3 cellular contexts compared by ENCODE assay signal in genomic region chr5:81660624-81661023, GRCh38.
DNase-seq lines count a peak whose midpoint lies in the region; ATAC-seq, FAIRE-seq and TF ChIP-seq lines count a peak whose summit lies in the region.
"Not testable (repeated sequence)": the region's sequence is repeated elsewhere in the genome, so short reads cannot be mapped to it uniquely, and the experiment has no call there.

No MANE protein-coding gene starts in this region.

- not testable (repeated sequence) for H3K9me1 ChIP-seq in K562 (ENCODE audit: control insufficient read depth, insufficient read depth, low read length)

- peaks cover 19% of the 10 kb centered on the region for H3K79me2 ChIP-seq in K562 (ENCODE audit: control insufficient read depth, insufficient read depth, low read length)

- not testable (repeated sequence) for BruUV-seq in K562 (replicated peaks; lab: Mats Ljungman, UMichigan)

- peaks cover 25% of the 10 kb centered on the region for H3K36me3 Mint-ChIP-seq in mesothelial cell of epicardium

- TF ChIP-seq RAD21 in K562 (CRISPR knock-in tag; conservative IDR thresholded peaks at IDR 0.05 in 1 of 2, IDR thresholded peaks at IDR 0.05 in 1 of 2) = not testable (repeated sequence)

- H3K9me3 Mint-ChIP-seq in mesothelial cell of epicardium = peaks cover 29% of the 10 kb centered on the region

- H2AFZ ChIP-seq in K562 (ENCODE audit: low read depth, low read length) = not testable (repeated sequence)

- not testable (repeated sequence) for TF ChIP-seq POLR2A in K562 (conservative IDR thresholded peaks at IDR 0.05)

- POLR2A ChIA-PET in HEK293 (lab: Yijun Ruan, JAX); K562 (lab: Yijun Ruan, JAX): not testable (repeated sequence)

- not testable (repeated sequence) for ATAC-seq in K562

- H3K36me3 ChIP-seq in HEK293 (ENCODE audit: control insufficient read depth in 2 of 2, insufficient read depth in 1 of 2, low read length in 2 of 2); K562 (ENCODE audit: control insufficient read depth, insufficient read depth, low read length): not testable (repeated sequence)

- not testable (repeated sequence) for DNase-seq in K562 (ENCODE audit: extremely low read depth in 1 of 4, low spot score in 3 of 4); mesothelial cell of epicardium (ENCODE audit: low spot score in 2 of 2, unreplicated experiment in 2 of 2)

- not testable (repeated sequence) for TF ChIP-seq CTCF in HEK293 (tag by site-specific recombination; IDR thresholded peaks at IDR 0.05); K562 (IDR thresholded peaks at IDR 0.05 in 2 of 3, conservative IDR thresholded peaks at IDR 0.05 in 1 of 3; ENCODE audit: insufficient read depth in 2 of 3, low read depth in 1 of 3, low read length in 3 of 3); mesothelial cell of epicardium (IDR thresholded peaks at IDR 0.05; ENCODE audit: unreplicated experiment)

- not testable (repeated sequence) for FAIRE-seq in K562 (lab: Jason Lieb, UNC)

- peaks cover 14% of the 10 kb centered on the region for H3K4me1 Mint-ChIP-seq in mesothelial cell of epicardium

- H3K27me3 Mint-ChIP-seq in mesothelial cell of epicardium (ENCODE audit: low read depth) = not testable (repeated sequence)

- not testable (repeated sequence) for TF ChIP-seq EP300 in K562 (IDR thresholded peaks at IDR 0.05; ENCODE audit: low read length)

- H4K20me1 ChIP-seq in K562 (replicated peaks; ENCODE audit: control insufficient read depth, insufficient read depth, low read length) = not testable (repeated sequence)

- in situ Hi-C loops in K562 (cut with MboI) = not testable (repeated sequence)

- not testable (repeated sequence) for H3K27me3 ChIP-seq in K562 (ENCODE audit: control insufficient read depth in 2 of 2, insufficient read depth in 2 of 2, low read length in 2 of 2)

- WGBS in K562 (ENCODE audit: insufficient coverage, low coverage, missing lambda C conversion rate) = 100% methylated on average over 1 of the region's 1 CpG

- H3K4me2 ChIP-seq in K562 (ENCODE audit: insufficient read depth, low read length) = not testable (repeated sequence)

- intact Hi-C loops in K562 (cut with micrococcal nuclease) = not testable (repeated sequence)

- CTCF ChIA-PET in HEK293 (lab: Yijun Ruan, JAX); K562 (lab: Yijun Ruan, JAX; ENCODE audit: low intra/inter-chr PET ratio): not testable (repeated sequence)

- H3K4me3 ChIP-seq in HEK293 (ENCODE audit: low read depth, low read length); K562: not testable (repeated sequence)

- not testable (repeated sequence) for H3K9ac ChIP-seq in K562 (ENCODE audit: insufficient read depth in 1 of 2, low read depth in 2 of 2, low read length in 2 of 2)

- peak overlapping the region; percentile 17 for H3K27ac Mint-ChIP-seq in mesothelial cell of epicardium

- not testable (repeated sequence) for H3K9me3 ChIP-seq in HEK293 (ENCODE audit: control insufficient read depth, insufficient read depth, low read depth, low read length); K562 (replicated peaks; ENCODE audit: control insufficient read depth, insufficient read depth, low read depth, low read length)

- H3K4me3 Mint-ChIP-seq in mesothelial cell of epicardium = not testable (repeated sequence)

- not testable (repeated sequence) for H3K27ac ChIP-seq in HEK293 (ENCODE audit: extremely low read depth, low read depth, low read length); K562 (ENCODE audit: extremely low read depth, low read depth, low read length)

- H3K4me1 ChIP-seq in HEK293 (ENCODE audit: control insufficient read depth, insufficient read depth, low read length); K562 (replicated peaks in 1 of 2; ENCODE audit: control insufficient read depth in 2 of 2, insufficient read depth in 2 of 2, low read length in 2 of 2): not testable (repeated sequence)

TF ChIP-seq in HEK293, 187 proteins besides CTCF, POLR2A, EP300 and RAD21:
- TF ChIP-seq ZNF280D (tag by site-specific recombination; IDR thresholded peaks at IDR 0.05) (0 out of 2 replicates have a peak, but pooled peaks have one; percentile 50), ZNF146 (tag by site-specific recombination; IDR thresholded peaks at IDR 0.05) (peak; percentile 75)

TF ChIP-seq in K562, 482 proteins besides CTCF, POLR2A, EP300 and RAD21:
- TF ChIP-seq ZNF146 (CRISPR knock-in tag; IDR thresholded peaks at IDR 0.05; ENCODE audit: unreplicated experiment) = peak; percentile 89
TF ChIP-seq in K562: peak in this region for 1; not testable (repeated sequence) for 481.
